Comparison of ENCODE assay signal across 1 cellular context in genomic region chr9:78004478-78005229, GRCh38.
TF ChIP-seq lines count a peak whose summit lies in the region.

No MANE protein-coding gene starts in this region.

TF ChIP-seq in WTC11, 78 proteins besides CTCF, POLR2A, EP300 and RAD21 (continued from another document):
- TF ChIP-seq, protein P1, sequence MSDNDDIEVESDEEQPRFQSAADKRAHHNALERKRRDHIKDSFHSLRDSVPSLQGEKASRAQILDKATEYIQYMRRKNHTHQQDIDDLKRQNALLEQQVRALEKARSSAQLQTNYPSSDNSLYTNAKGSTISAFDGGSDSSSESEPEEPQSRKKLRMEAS (CRISPR knock-in tag; IDR thresholded peaks at IDR 0.05) = no peak
- no peak for TF ChIP-seq ZBTB21 (CRISPR knock-in tag; IDR thresholded peaks at IDR 0.05; ENCODE audit: borderline replicate concordance)
- TF ChIP-seq MYBL2 (CRISPR knock-in tag; IDR thresholded peaks at IDR 0.05) = no peak
- TF ChIP-seq NFATC4 (CRISPR knock-in tag; IDR thresholded peaks at IDR 0.05) = no peak
